18 cellular contexts compared by ENCODE assay signal in genomic region chr2:86304416-86304815, GRCh38. TPM values are rescaled to one million over a fixed set of nuclear protein-coding genes. Genes with fewer than 3 reads are reported as not detected.
"Had no signal": no experiment of that assay in that cellular context is flagged by ENCODE, and none has a peak within 500 bp of the region (broad histone marks: within the 10 kb centered on the region; RNA-seq: fewer than 3 reads in every experiment).

No MANE protein-coding gene starts in this region.

- H3K27ac Mint-ChIP-seq: activated naive CD8-positive, alpha-beta T cell treated with anti-CD3 and anti-CD28 coated beads for 36 hours; stimulated activated naive CD8-positive, alpha-beta T cell treated with anti-CD3 and anti-CD28 coated beads, Interleukin-15, Interleukin-2, amounts not matched to agents 100 ng/mL and 50 ng/mL, for 24 hours had no signal

- H3K36me3 Mint-ChIP-seq: activated naive CD8-positive, alpha-beta T cell treated with anti-CD3 and anti-CD28 coated beads for 36 hours had no signal

- H3K27ac ChIP-seq: heart right ventricle, psoas muscle, skin epidermis, transverse colon, vagina had no signal

- H3K9me3 Mint-ChIP-seq: activated naive CD8-positive, alpha-beta T cell treated with anti-CD3 and anti-CD28 coated beads for 36 hours; neural crest cell; stimulated activated naive CD8-positive, alpha-beta T cell treated with anti-CD3 and anti-CD28 coated beads, Interleukin-15, Interleukin-2, amounts not matched to agents 100 ng/mL and 50 ng/mL, for 24 hours had no signal

- H3K4me3 Mint-ChIP-seq: activated naive CD8-positive, alpha-beta T cell treated with anti-CD3 and anti-CD28 coated beads for 36 hours; neural crest cell; stimulated activated naive CD8-positive, alpha-beta T cell treated with anti-CD3 and anti-CD28 coated beads, Interleukin-15, Interleukin-2, amounts not matched to agents 100 ng/mL and 50 ng/mL, for 24 hours had no signal

- H3K4me3 ChIP-seq: esophagus muscularis mucosa, gastroesophageal sphincter, heart right ventricle, psoas muscle, skin epidermis, transverse colon, vagina had no signal

- H3K36me3 ChIP-seq: esophagus muscularis mucosa, gastroesophageal sphincter, heart right ventricle, transverse colon, vagina had no signal

- ATAC-seq: gastroesophageal sphincter, heart right ventricle, left ventricle myocardium superior, psoas muscle, right cardiac atrium had no signal

- H3K9me3 ChIP-seq: esophagus muscularis mucosa, gastroesophageal sphincter, heart right ventricle, psoas muscle, transverse colon, vagina had no signal

- H3K4me1 Mint-ChIP-seq: activated naive CD8-positive, alpha-beta T cell treated with anti-CD3 and anti-CD28 coated beads for 36 hours had no signal

- H3K27me3 ChIP-seq: esophagus muscularis mucosa, gastroesophageal sphincter, heart right ventricle, transverse colon, vagina had no signal

- DNase-seq: activated CD4-positive, alpha-beta T cell treated with anti-CD3 and anti-CD28 coated beads, Interleukin-2, amount 50 U/mL, for 4 hours; activated naive CD4-positive, alpha-beta T cell; activated naive CD8-positive, alpha-beta T cell treated with anti-CD3 and anti-CD28 coated beads for 36 hours; amniotic stem cell; dermis blood vessel endothelial cell; effector memory CD4-positive, alpha-beta T cell; heart right ventricle; left ventricle myocardium superior; psoas muscle; right cardiac atrium; transverse colon had no signal

RNA-seq across cellular contexts. Expression of gene REEP1, which starts 33.0 kb away (rescaled TPM):
- total RNA-seq: osteocyte had no signal
